ENCODE assay signal across 21 cellular contexts in genomic region chr11:114141863-114142590, GRCh38.
A peak's percentile ranks its signal among the peaks of the same experiment; 100 is the strongest.
DNase-seq lines count a peak whose midpoint lies in the region; ATAC-seq, FAIRE-seq and TF ChIP-seq lines count a peak whose summit lies in the region.
"Had no signal": no experiment of that assay in that cellular context is flagged by ENCODE, and none has a peak within 500 bp of the region (broad histone marks: within the 10 kb centered on the region; RNA-seq: fewer than 3 reads in every experiment).

No MANE protein-coding gene starts in this region.

- 58 to 77% methylated on average over 9 to 10 of the region's 10 CpGs for whole genome bisulfite sequencing in gastroesophageal sphincter (ENCODE audit: low coverage in 1 of 2), 2 donors
- WGBS in sigmoid colon, 2 donors, result 23 to 70% methylated on average over 10 of the region's 10 CpGs

- H3K4me3 ChIP-seq in gastroesophageal sphincter (peak overlapping the region in 1 of 2 donors; percentile 1), sigmoid colon (no peak overlapping the region), PC-9 (no peak overlapping the region)
- H3K4me3 ChIP-seq: cardiac muscle cell, GM23248 had no signal

- no peak for TF ChIP-seq CTCF in 22Rv1 (IDR thresholded peaks at IDR 0.05)
- TF ChIP-seq CTCF in gastroesophageal sphincter (IDR thresholded peaks at IDR 0.05), result no peak
- no peak for TF ChIP-seq CTCF in sigmoid colon (IDR thresholded peaks at IDR 0.05)
- TF ChIP-seq CTCF in PC-9 (conservative IDR thresholded peaks at IDR 0.05), result no peak

- TF ChIP-seq POLR2A in gastroesophageal sphincter (IDR thresholded peaks at IDR 0.05), result no peak
- TF ChIP-seq POLR2A in sigmoid colon (IDR thresholded peaks at IDR 0.05), result no peak

- TF ChIP-seq EP300 in gastroesophageal sphincter (IDR thresholded peaks at IDR 0.05) (no peak), sigmoid colon (IDR thresholded peaks at IDR 0.05) (no peak)

- H4K20me1 ChIP-seq in PC-9 (ENCODE audit: insufficient read depth), result no peaks in the 10 kb centered on the region

- no peak overlapping the region for H3K4me2 ChIP-seq in PC-9

- CTCF ChIA-PET in PC-9 (lab: Charles Lee), result no interaction called here

- peak; percentile 89 for DNase-seq in NCI-H2227 treated with DMSO at 0.1 percent for 48 hours (lab: John Stamatoyannopoulos, UW)
- no peak for DNase-seq in sigmoid colon
- no peak for DNase-seq in PC-9
- no peak for DNase-seq in NCI-H524 treated with DMSO at 0.1 percent for 48 hours (lab: John Stamatoyannopoulos, UW)
- DNase-seq in HTR-8/SVneo (ENCODE audit: insufficient read length, low spot score), result no peak
- DNase-seq: activated CD8-positive, alpha-beta memory T cell treated with anti-CD3 and anti-CD28 coated beads for 24 hours; activated naive CD8-positive, alpha-beta T cell treated with anti-CD3 and anti-CD28 coated beads, Interleukin-2, amount 10 ng/mL, durations not matched to agents 7 days and 5 days; CD4-positive, alpha-beta T cell; DMS79 treated with DMSO at 0.1 percent for 48 hours; effector CD4-positive, alpha-beta T cell; GM23248; hypothalamus; KG1; NCI-H1092; occipital lobe; Right ventricle myocardium superior; stimulated activated CD4-positive, alpha-beta T cell treated with anti-CD3 and anti-CD28 coated beads, Interleukin-2, amount 100 ng/mL, for 48 hours had no signal

- no peaks in the 10 kb centered on the region for H3K9me2 ChIP-seq in PC-9 (ENCODE audit: insufficient read depth)

- no TSS peak for BruUV-seq in PC-9 (replicated peaks; lab: Mats Ljungman, UMichigan)

- POLR2A ChIA-PET in PC-9 (lab: Charles Lee; ENCODE audit: unreplicated experiment), result interaction anchor here (0.6 kb wide), 1 partner anchor 682 kb away, joined by 4 read pairs; no protein-coding TSS in a partner anchor

- no peak for ATAC-seq in gastroesophageal sphincter
- ATAC-seq in HG02981 (IDR thresholded peaks at IDR 0.05; ENCODE audit: unreplicated experiment), result no peak

- no peaks in the 10 kb centered on the region for H3F3A ChIP-seq in PC-9 (ENCODE audit: insufficient read depth, low read depth)

- intact Hi-C loops in sigmoid colon (cut with DNase I) (no loop called here), PC-9 (cut with micrococcal nuclease; ENCODE audit: unreplicated experiment) (no loop called here)

- no peak overlapping the region for H2AFZ ChIP-seq in PC-9
- H2AFZ ChIP-seq: GM23248 had no signal

- peaks cover 44 to 100% (median 81%) of the 10 kb centered on the region in 3 donors for H3K4me1 ChIP-seq in gastroesophageal sphincter
- peaks cover 0 to 100% (median 97%) of the 10 kb centered on the region in 4 donors for H3K4me1 ChIP-seq in sigmoid colon
- no peaks in the 10 kb centered on the region for H3K4me1 ChIP-seq in PC-9 (replicated peaks; ENCODE audit: insufficient read depth)

- H3K27me3 ChIP-seq in gastroesophageal sphincter (no peaks in the 10 kb centered on the region), sigmoid colon (no peaks in the 10 kb centered on the region), PC-9 (ENCODE audit: insufficient read depth, low read depth) (peaks cover 98% of the 10 kb centered on the region)

- FAIRE-seq in HTR-8/SVneo (lab: Jason Lieb, UNC), result no peak

- peaks cover 0 to 66% of the 10 kb centered on the region in 2 donors for H3K36me3 ChIP-seq in gastroesophageal sphincter
- H3K36me3 ChIP-seq in sigmoid colon, result peaks cover 0 to 19% (median 3%) of the 10 kb centered on the region in 4 donors
- H3K36me3 ChIP-seq in PC-9 (ENCODE audit: low read depth), result no peaks in the 10 kb centered on the region
- H3K36me3 ChIP-seq: cardiac muscle cell had no signal

- H3K79me2 ChIP-seq in PC-9 (ENCODE audit: low read depth), result no peaks in the 10 kb centered on the region

- H3K27ac ChIP-seq in 22Rv1 (0 out of 2 replicates have a peak overlapping the region, but pooled peaks have one; percentile 52), gastroesophageal sphincter (peak overlapping the region in 3 of 4 donors; percentile 67 to 99 (median 78)), sigmoid colon (peak overlapping the region in 3 of 4 donors; percentile 43 to 73 (median 65)), PC-9 (no peak overlapping the region)
- H3K27ac ChIP-seq: cardiac muscle cell, GM23248 had no signal

- no peaks in the 10 kb centered on the region for H3K9me3 ChIP-seq in gastroesophageal sphincter
- no peaks in the 10 kb centered on the region for H3K9me3 ChIP-seq in sigmoid colon
- no peaks in the 10 kb centered on the region for H3K9me3 ChIP-seq in PC-9 (ENCODE audit: insufficient read depth, low read depth)
